ENCODE assay signal across 26 cellular contexts in genomic region chr20:37267684-37268313, GRCh38. TPM values are rescaled to one million over a fixed set of nuclear protein-coding genes. Genes with fewer than 3 reads are reported as not detected.
DNase-seq lines count a peak whose midpoint lies in the region; ATAC-seq and TF ChIP-seq lines count a peak whose summit lies in the region.
"Had no signal": no experiment of that assay in that cellular context is flagged by ENCODE, and none has a peak within 500 bp of the region (broad histone marks: within the 10 kb centered on the region; RNA-seq: fewer than 3 reads in every experiment).

No MANE protein-coding gene starts in this region.

- H3K27me3 ChIP-seq in H9 (ENCODE audit: insufficient read depth, low read length) (no peaks in the 10 kb centered on the region), NT2/D1 (ENCODE audit: insufficient read depth, insufficient read length) (no peaks in the 10 kb centered on the region)
- H3K27me3 ChIP-seq: breast epithelium, upper lobe of left lung had no signal

- intact Hi-C loops in head of caudate nucleus (cut with DNase I), result loop anchor here (5.0 kb wide), 2 partner anchors 115 to 265 kb away; no protein-coding TSS in a partner anchor

- H3K27ac ChIP-seq in H9 (ENCODE audit: insufficient read length, low read depth, low read length), result no peak overlapping the region
- H3K27ac ChIP-seq: breast epithelium, skin epidermis, upper lobe of left lung had no signal

- no peak overlapping the region for H2BK120ac ChIP-seq in H9 (ENCODE audit: low read depth, low read length, poor library complexity, severe bottlenecking)

- H2AFZ ChIP-seq in H9 (ENCODE audit: low read length), result no peak overlapping the region

- H3K4me3 Mint-ChIP-seq in H9, result peak overlapping the region; percentile 56 to 57; a peak in 4 of 5 replicates
- H3K4me3 Mint-ChIP-seq: CD8-positive, alpha-beta T cell; memory B cell; naive B cell; stimulated activated naive CD8-positive, alpha-beta T cell treated with anti-CD3 and anti-CD28 coated beads, Interleukin-15, Interleukin-2, amounts not matched to agents 100 ng/mL and 50 ng/mL, for 24 hours; T-cell had no signal

- H3K4ac ChIP-seq in H9 (ENCODE audit: low read depth, low read length), result no peak overlapping the region

- H3K23me2 ChIP-seq in H9 (ENCODE audit: insufficient read length, low read depth, low read length, poor library complexity, severe bottlenecking), result no peaks in the 10 kb centered on the region

- peak overlapping the region; percentile 41 for H3K18ac ChIP-seq in H9 (ENCODE audit: insufficient read length, low read depth, low read length)

- H2BK12ac ChIP-seq in H9 (ENCODE audit: insufficient read length, low read depth, low read length), result no peak overlapping the region

- H3K4me2 ChIP-seq in H9 (ENCODE audit: insufficient read depth, insufficient read length, low read length), result no peak overlapping the region

- H3K9ac ChIP-seq in H9 (ENCODE audit: extremely low read depth, insufficient read length, low read length) (no peak overlapping the region), NT2/D1 (ENCODE audit: insufficient read length, low read depth) (peak overlapping the region; percentile 69)

- no peak overlapping the region for H3K56ac ChIP-seq in H9 (ENCODE audit: insufficient read length, low read depth, low read length)

- H3K27ac Mint-ChIP-seq in H9, result peak overlapping the region; percentile 96 to 99 (median 98)
- H3K27ac Mint-ChIP-seq: CD8-positive, alpha-beta T cell; memory B cell; progenitor cell of endocrine pancreas; stimulated activated naive CD8-positive, alpha-beta T cell treated with anti-CD3 and anti-CD28 coated beads, Interleukin-15, Interleukin-2, amounts not matched to agents 100 ng/mL and 50 ng/mL, for 24 hours; T-cell had no signal

- no peak overlapping the region for H2BK15ac ChIP-seq in H9 (ENCODE audit: low read depth, low read length)

- H3K23ac ChIP-seq in H9 (ENCODE audit: insufficient read length, low read depth, low read length), result no peak overlapping the region

- ATAC-seq in HG03139 (IDR thresholded peaks at IDR 0.05; ENCODE audit: unreplicated experiment), result no peak
- ATAC-seq: CD8-positive, alpha-beta T cell; T-cell had no signal

- no peaks in the 10 kb centered on the region for H3K36me3 ChIP-seq in NT2/D1 (ENCODE audit: insufficient read depth, insufficient read length, low read length)
- H3K36me3 ChIP-seq: breast epithelium, upper lobe of left lung had no signal

- no peak overlapping the region for H4K5ac ChIP-seq in H9 (ENCODE audit: insufficient read length, low read depth, low read length)

- no peaks in the 10 kb centered on the region for H3K79me2 ChIP-seq in H9 (ENCODE audit: insufficient read depth, low read length)

- H4K20me1 ChIP-seq in H9 (ENCODE audit: control insufficient read depth, insufficient read depth, insufficient read length), result no peaks in the 10 kb centered on the region

- no peaks in the 10 kb centered on the region for H3K36me3 Mint-ChIP-seq in H9 (ENCODE audit: insufficient read depth in 1 of 3, low read depth in 3 of 3)
- H3K36me3 Mint-ChIP-seq: CD8-positive, alpha-beta T cell; memory B cell; naive B cell; T-cell had no signal

- TF ChIP-seq CTCF in H9 (conservative IDR thresholded peaks at IDR 0.05) (no peak), GM20000 (IDR thresholded peaks at IDR 0.05; ENCODE audit: extremely low read depth, missing control alignments) (no peak)

- no peak overlapping the region for H2BK5ac ChIP-seq in H9 (ENCODE audit: insufficient read length, low read length)

- H2AK5ac ChIP-seq in H9 (ENCODE audit: insufficient read length, low read length), result no peak overlapping the region

- peak overlapping the region; percentile 6 for H3K4me3 ChIP-seq in NT2/D1 (ENCODE audit: insufficient read length, low read depth)
- H3K4me3 ChIP-seq: breast epithelium, skin epidermis, upper lobe of left lung had no signal

- H3K27me3 Mint-ChIP-seq in H9 (ENCODE audit: low read depth), result no peaks in the 10 kb centered on the region
- H3K27me3 Mint-ChIP-seq: memory B cell; stimulated activated naive CD8-positive, alpha-beta T cell treated with anti-CD3 and anti-CD28 coated beads, Interleukin-15, Interleukin-2, amounts not matched to agents 100 ng/mL and 50 ng/mL, for 24 hours had no signal

- H3K9me3 ChIP-seq in H9 (ENCODE audit: control insufficient read depth, low read depth, low read length) (no peaks in the 10 kb centered on the region), NT2/D1 (ENCODE audit: insufficient read depth, low read length) (no peaks in the 10 kb centered on the region)
- H3K9me3 ChIP-seq: breast epithelium, upper lobe of left lung had no signal

- H3K4me1 ChIP-seq in H9 (ENCODE audit: insufficient read depth, low read length) (no peaks in the 10 kb centered on the region), NT2/D1 (ENCODE audit: insufficient read depth, insufficient read length) (peaks cover 3% of the 10 kb centered on the region)
- H3K4me1 ChIP-seq: breast epithelium had no signal

- peaks cover 29 to 36% of the 10 kb centered on the region in 2 experiments for H3K4me1 Mint-ChIP-seq in H9

- peak; percentile 66 for DNase-seq in H9
- peak; percentile 89 for DNase-seq in NT2/D1 (ENCODE audit: low read depth, low spot score)
- peak; percentile 22 to 75 (median 49) for DNase-seq in head of caudate nucleus
- peak; percentile 69 for DNase-seq in pons (ENCODE audit: low spot score)
- no peak for DNase-seq in activated effector memory CD4-positive, alpha-beta T cell treated with Interleukin-2 at 50 U/mL for 16 hours
- DNase-seq in GM20000 (ENCODE audit: low spot score), result no peak
- no peak for DNase-seq in NCI-H510A (lab: John Stamatoyannopoulos, UW)
- DNase-seq: activated CD4-positive, alpha-beta T cell treated with anti-CD3 and anti-CD28 coated beads for 48 hours; CD8-positive, alpha-beta T cell; cortex of kidney; GOT3; naive B cell; NCI-H1048; NCI-H2029 treated with DMSO at 0.1 percent for 48 hours; NCI-H774; SHP77 treated with DMSO at 0.1 percent for 48 hours; stimulated activated CD4-positive, alpha-beta T cell treated with anti-CD3 and anti-CD28 coated beads, Interleukin-2, amount 100 ng/mL, for 48 hours; T-cell; upper lobe of left lung had no signal

- H2BK20ac ChIP-seq in H9 (ENCODE audit: low read depth, low read length, poor library complexity, severe bottlenecking), result no peak overlapping the region

- H3K9me3 Mint-ChIP-seq in H9, result peaks cover 0 to 2% of the 10 kb centered on the region in 2 experiments; a peak in 3 of 5 replicates
- H3K9me3 Mint-ChIP-seq: CD8-positive, alpha-beta T cell; memory B cell; naive B cell; stimulated activated naive CD8-positive, alpha-beta T cell treated with anti-CD3 and anti-CD28 coated beads, Interleukin-15, Interleukin-2, amounts not matched to agents 100 ng/mL and 50 ng/mL, for 24 hours; T-cell had no signal

- no peak overlapping the region for H4K8ac ChIP-seq in H9 (replicated peaks; ENCODE audit: insufficient read length, low read depth, low read length)

- H3T11ph ChIP-seq in H9 (ENCODE audit: low read length), result no peak overlapping the region

- WGBS in H9 (ENCODE audit: extremely low coverage, insufficient read length, low lambda C conversion rate), result no CpG with 5 or more reads among the region's 14 CpGs

- H3K79me1 ChIP-seq in H9 (ENCODE audit: insufficient read depth, low read depth, low read length, poor library complexity, severe bottlenecking), result no peaks in the 10 kb centered on the region

- H4K91ac ChIP-seq in H9 (ENCODE audit: insufficient read length, low read depth, low read length), result no peak overlapping the region

- H3K14ac ChIP-seq in H9 (ENCODE audit: insufficient read depth, low read length), result peak overlapping the region; percentile 63; the same call in 1 of the 2 replicates

RNA-seq across cellular contexts. Expression of gene GHRH, which starts 6.2 kb away (rescaled TPM):
- total RNA-seq in H9 (2021), result 0.68 TPM in 1 of 2 replicates, not detected in the other
- total RNA-seq: breast epithelium; CD8-positive, alpha-beta T cell; PC-3; progenitor cell of endocrine pancreas; T-cell; upper lobe of left lung had no signal

RNA-seq across cellular contexts. Expression of gene MANBAL, which starts 21.7 kb away (rescaled TPM):
- 40.3 and 40.7 TPM in 2 replicates for total RNA-seq in H9 (2021)

Comparison
In these comparisons a context has a peak if more than half of its experiments do, and no peak if none do; other contexts are left out.
1. DNase-seq: peak in H9 (single experiment), NT2/D1 (single experiment), head of caudate nucleus (42 of 42) and pons (single experiment); none in activated effector memory CD4-positive, alpha-beta T cell treated with Interleukin-2 at 50 U/mL for 16 hours (single experiment), GM20000 (single experiment) and NCI-H510A (single experiment).